Comparison of ENCODE assay signal across 8 cellular contexts in the genomic region with DNA sequence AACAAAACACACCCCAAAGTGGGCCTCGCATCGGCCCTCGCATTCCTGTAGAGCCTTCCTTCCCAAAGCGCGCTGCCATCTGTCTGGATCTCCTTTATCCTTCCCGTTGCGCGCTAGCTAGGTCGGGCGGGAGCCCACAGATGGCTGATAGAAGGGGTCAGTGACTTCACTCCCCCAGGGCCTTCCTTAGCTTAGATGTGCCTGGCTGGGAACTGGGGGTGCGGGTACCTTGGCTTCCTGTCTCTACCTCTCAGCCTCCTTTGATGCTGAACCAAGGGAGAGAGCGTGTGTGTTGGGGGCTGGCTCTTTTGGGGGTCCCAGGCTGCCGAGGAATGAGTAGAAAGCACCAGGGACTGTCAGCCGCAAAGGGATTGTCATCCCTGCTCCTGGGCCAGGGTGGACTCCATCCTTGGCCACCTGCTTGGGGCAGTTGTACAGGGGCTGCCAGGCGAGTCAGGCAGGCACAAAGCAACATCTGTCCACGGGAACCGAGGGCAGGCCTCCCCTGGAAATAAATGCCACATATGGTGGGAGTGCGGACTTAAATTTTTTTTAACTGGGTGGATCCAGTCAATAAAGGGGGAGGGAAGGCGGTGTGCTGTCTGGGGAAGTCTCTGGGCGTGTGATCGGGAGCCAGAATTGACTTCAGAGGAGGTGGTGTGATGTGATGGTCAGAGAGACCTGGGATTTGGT. TPM values are rescaled to one million over a fixed set of nuclear protein-coding genes. Genes with fewer than 3 reads are reported as not detected.
DNase-seq lines count a peak whose midpoint lies in the region; ATAC-seq, FAIRE-seq and TF ChIP-seq lines count a peak whose summit lies in the region.

No MANE protein-coding gene starts in this region.

- no peaks in the 10 kb centered on the region for H3K79me1 ChIP-seq in H1 (ENCODE audit: low read depth, low read length)

- H2AK5ac ChIP-seq in H1 (ENCODE audit: low read depth, low read length): no peak overlapping the region; the same call in 1 of the 2 replicates

- H3K27me3 ChIP-seq in H1 (replicated peaks in 1 of 4; ENCODE audit: control insufficient read depth in 3 of 4, extremely low read depth in 1 of 4, insufficient read depth in 3 of 4, low read length in 3 of 4) (peaks cover 6 to 41% (median 31%) of the 10 kb centered on the region in 4 experiments), neuron (ENCODE audit: insufficient read depth, low read length) (no peaks in the 10 kb centered on the region)

- peak overlapping the region; percentile 54 for H4K91ac ChIP-seq in H1 (replicated peaks; ENCODE audit: insufficient read length, low read length)

- H3K27ac ChIP-seq in RWPE1 (peak overlapping the region; percentile 86), H1 (ENCODE audit: low read depth, low read length) (no peak overlapping the region)

- 28% methylated on average over 21 of the region's 21 CpGs; no CpG with 5 or more reads in 1 of the 2 experiments for WGBS in H1 (ENCODE audit: extremely low coverage in 1 of 2, insufficient coverage in 1 of 2, insufficient read length in 1 of 2, insufficient replicate concordance in 2 of 2, low coverage in 1 of 2, low lambda C conversion rate in 2 of 2, missing lambda C conversion rate in 1 of 2), 2 experiments

- TF ChIP-seq POLR2A in H1 (IDR thresholded peaks at IDR 0.05; ENCODE audit: control extremely low read depth in 1 of 2, low read depth in 2 of 2, low read length in 2 of 2): no peak

- ATAC-seq in HG03025 (IDR thresholded peaks at IDR 0.05; ENCODE audit: low FRiP score, unreplicated experiment): no peak

- H4K8ac ChIP-seq in H1 (ENCODE audit: extremely low read depth, insufficient read depth, low read length): peak overlapping the region; percentile 46

- H3K36me3 ChIP-seq in ES-I3 (ENCODE audit: insufficient read depth, low read length) (no peaks in the 10 kb centered on the region), H1 (ENCODE audit: control insufficient read depth in 2 of 4, insufficient read depth in 4 of 4, low read length in 3 of 4) (no peaks in the 10 kb centered on the region), neuron (ENCODE audit: insufficient read depth, low read length) (peaks cover 9% of the 10 kb centered on the region)

- FAIRE-seq in H1 (lab: Jason Lieb, UNC): no peak

- H2BK12ac ChIP-seq in H1 (ENCODE audit: low read depth, low read length): peak overlapping the region; percentile 85

- POLR2A ChIA-PET in RWPE1 (lab: Yijun Ruan, JAX; ENCODE audit: low non-redundant PET): no interaction called here
- POLR2A ChIA-PET in H1 (lab: Charles Lee; ENCODE audit: partially characterized antibody): interaction anchor here (1.5 to 3.7 kb wide), 3 partner anchors 14 to 37 kb away, joined by 4 to 20 read pairs (median 16); no protein-coding TSS in a partner anchor

- no peak overlapping the region for H2BK20ac ChIP-seq in H1 (ENCODE audit: low read length)

- CTCF ChIA-PET in RWPE1 (lab: Yijun Ruan, JAX) (interaction anchor here (0.6 to 3.5 kb wide), 4 partner anchors 24 to 121 kb away, joined by 3 to 20 read pairs (median 3); no protein-coding TSS in a partner anchor), H1 (lab: Charles Lee; ENCODE audit: partially characterized antibody) (interaction anchor here (0.8 to 1.4 kb wide), 6 partner anchors 13 to 737 kb away, joined by 3 to 4 read pairs (median 3); no protein-coding TSS in a partner anchor)

- H4K20me1 ChIP-seq in H1 (replicated peaks in 1 of 2; ENCODE audit: control insufficient read depth in 1 of 2, insufficient read depth in 2 of 2, low read length in 2 of 2): peaks cover 9 to 12% of the 10 kb centered on the region in 2 experiments

- H3K56ac ChIP-seq in H1 (replicated peaks; ENCODE audit: insufficient read length, low read depth, low read length): no peak overlapping the region

- H3K9me3 ChIP-seq in ES-I3 (ENCODE audit: control insufficient read depth, insufficient read depth, low read length) (no peaks in the 10 kb centered on the region), H1 (ENCODE audit: insufficient read depth in 2 of 2, low read depth in 1 of 2, low read length in 1 of 2) (no peaks in the 10 kb centered on the region), neuron (ENCODE audit: low read length) (no peaks in the 10 kb centered on the region)

- peak overlapping the region; percentile 19 for H3K4ac ChIP-seq in H1 (replicated peaks; ENCODE audit: insufficient read length, low read depth, low read length)

- H3K4me1 ChIP-seq in ES-I3 (ENCODE audit: insufficient read depth, low read length) (peaks cover 36% of the 10 kb centered on the region), H1 (replicated peaks in 1 of 4; ENCODE audit: control insufficient read depth in 3 of 4, insufficient read depth in 4 of 4, low read length in 3 of 4) (peaks cover 13 to 29% (median 15%) of the 10 kb centered on the region in 4 experiments), neuron (ENCODE audit: insufficient read depth, low read length) (peaks cover 35% of the 10 kb centered on the region)

- H3K4me3 ChIP-seq in H1 (ENCODE audit: extremely low read depth in 1 of 4, insufficient read depth in 2 of 4, low read depth in 3 of 4, low read length in 4 of 4): peak overlapping the region; percentile 77 to 94 (median 80)
- H3K4me3 ChIP-seq in neuron (ENCODE audit: low read length): peak overlapping the region; percentile 94

- peaks cover 0 to 18% of the 10 kb centered on the region in 2 experiments; a peak in 2 of 4 replicates for H3K79me2 ChIP-seq in H1 (ENCODE audit: control insufficient read depth in 1 of 2, insufficient read depth in 2 of 2, low read length in 2 of 2)

- H3K18ac ChIP-seq in H1 (ENCODE audit: extremely low read depth, low read length): peak overlapping the region; percentile 53

- H3K23me2 ChIP-seq in H1 (ENCODE audit: low read depth, low read length): peaks cover 24% of the 10 kb centered on the region

- H3K9ac ChIP-seq in ES-I3 (ENCODE audit: low read depth, low read length): peak overlapping the region; percentile 83
- H3K9ac ChIP-seq in H1 (replicated peaks in 1 of 4; ENCODE audit: extremely low read depth in 1 of 4, low read depth in 3 of 4, low read length in 3 of 4): no peak overlapping the region; a peak in 1 of 7 replicates

- no peak overlapping the region for H3K23ac ChIP-seq in H1 (ENCODE audit: insufficient read length)

- peak overlapping the region; percentile 96 to 98 for H3K4me2 ChIP-seq in H1 (ENCODE audit: insufficient read depth in 1 of 2, low read depth in 2 of 2, low read length in 2 of 2)

- no peak overlapping the region for H2BK120ac ChIP-seq in H1 (replicated peaks; ENCODE audit: low read depth, low read length)

- DNase-seq in RWPE1 (ENCODE audit: low spot score): no peak
- DNase-seq in H1 (ENCODE audit: low read depth in 1 of 2, low spot score in 2 of 2): no peak
- no peak for DNase-seq in NK-92 treated with Interleukin-12 subunit alpha and Interleukin-12 subunit beta, amount 100 ng/mL, for 24 hours (lab: John Stamatoyannopoulos, UW)
- no peak for DNase-seq in NCI-H128 (lab: John Stamatoyannopoulos, UW; ENCODE audit: unreplicated experiment)
- no peak for DNase-seq in medulla oblongata (ENCODE audit: extremely low spot score)

- no peak for TF ChIP-seq RAD21 in H1 (IDR thresholded peaks at IDR 0.05 in 1 of 2, conservative IDR thresholded peaks at IDR 0.05 in 1 of 2; ENCODE audit: low read depth in 2 of 2, low read length in 2 of 2)

- no peak overlapping the region for H3K14ac ChIP-seq in H1 (ENCODE audit: insufficient read length)

- no peak overlapping the region for H4K5ac ChIP-seq in H1 (ENCODE audit: insufficient read length, low read depth, low read length)

- peak overlapping the region; percentile 47; the same call in 1 of the 2 replicates for H2BK5ac ChIP-seq in H1 (ENCODE audit: low read depth, low read length)

- H2AFZ ChIP-seq in H1 (ENCODE audit: low read length) (no peak overlapping the region), neuron (ENCODE audit: low read depth, low read length) (no peak overlapping the region)

- no peak for TF ChIP-seq CTCF in RWPE1 (conservative IDR thresholded peaks at IDR 0.05; ENCODE audit: low read depth)
- TF ChIP-seq CTCF in H1 (IDR thresholded peaks at IDR 0.05; ENCODE audit: control extremely low read depth in 1 of 3, insufficient read depth in 1 of 3, low read depth in 1 of 3, low read length in 3 of 3): no peak

- peak overlapping the region; percentile 89; the same call in 1 of the 2 replicates for H2BK15ac ChIP-seq in H1 (ENCODE audit: low read length)

- no peak for TF ChIP-seq EP300 in H1 (IDR thresholded peaks at IDR 0.05; ENCODE audit: borderline replicate concordance in 1 of 2, low read depth in 2 of 2, low read length in 2 of 2)

TF ChIP-seq in H1, 55 proteins besides CTCF, POLR2A, EP300 and RAD21:
- TF ChIP-seq SAP30 (IDR thresholded peaks at IDR 0.05; ENCODE audit: insufficient read depth, insufficient replicate concordance, low read length) (no peak), TEAD4 (IDR thresholded peaks at IDR 0.05; ENCODE audit: low read depth, low read length) (0 out of 2 replicates have a peak, but pooled peaks have one; percentile 21), KDM4A (IDR thresholded peaks at IDR 0.05; ENCODE audit: low read depth, low read length, severe bottlenecking) (no peak), BCL11A (IDR thresholded peaks at IDR 0.05; ENCODE audit: low read depth in 2 of 2, low read length in 2 of 2) (no peak)

RNA-seq across cellular contexts. Expression of a gene that starts 1.9 kb away (rescaled TPM):
- 11.1 and 12.4 TPM in 2 replicates for total RNA-seq in H1 (2021; fragmentation: NEBNext Ultra II Directional; extraction: Animal tissue kit (Norgen Biotek cat#: 25700))
- 10.1 and 17.3 TPM in 2 replicates for polyA plus RNA-seq in H1 (2011; rRNA removed)
- polyA plus RNA-seq in H1 (2011; cell fraction: cytosol; rRNA removed): 9.1 TPM
- 41.6 TPM for polyA plus RNA-seq in H1 (2011; cell fraction: nucleus; rRNA removed)
- 7.8 to 10.4 TPM (median 8.7 TPM) in 4 replicates for polyA plus RNA-seq in H1 (2012, experiment 1 of 2)
- polyA plus RNA-seq in H1 (2012, experiment 2 of 2): 5.0 TPM
- polyA plus RNA-seq in H1 (2013, experiment 1 of 2): 13.2 TPM
- polyA plus RNA-seq in H1 (2013, experiment 2 of 2): 11.1 TPM
- polyA minus RNA-seq in H1 (2011; rRNA and poly(A)+ RNA removed): 16.5 and 18.3 TPM in 2 replicates
- 12.3 TPM for polyA minus RNA-seq in H1 (2011; cell fraction: cytosol; rRNA and poly(A)+ RNA removed)
- polyA minus RNA-seq in H1 (2011; cell fraction: nucleus; rRNA and poly(A)+ RNA removed): 14.3 TPM
